Comparison of ENCODE assay signal across 1 cellular context in genomic region chr2:73926493-73927327, GRCh38.
A peak's percentile ranks its signal among the peaks of the same experiment; 100 is the strongest.
TF ChIP-seq lines count a peak whose summit lies in the region.

Gene DGUOK (plus strand): TSS chr2:73926880. CDS start chr2:73926911, 31 bp downstream.

TF ChIP-seq in HepG2, 621 proteins besides CTCF, POLR2A, EP300 and RAD21 (continued from another document and continues in another):
- TF ChIP-seq AHDC1 (CRISPR knock-in tag; IDR thresholded peaks at IDR 0.05; ENCODE audit: borderline replicate concordance), result no peak; the same call in 1 of the 2 replicates
- no peak; the same call in 1 of the 2 replicates for TF ChIP-seq ZNF280D (CRISPR knock-in tag; IDR thresholded peaks at IDR 0.05)
- peak; percentile 46; the same call in 1 of the 2 replicates for TF ChIP-seq GATA4 (IDR thresholded peaks at IDR 0.05; ENCODE audit: borderline replicate concordance, low read depth)
- TF ChIP-seq ZBTB7B (CRISPR knock-in tag; IDR thresholded peaks at IDR 0.05), result peak; percentile 85
- peak; percentile 67; the same call in 1 of the 2 replicates for TF ChIP-seq THAP7 (CRISPR knock-in tag; IDR thresholded peaks at IDR 0.05)
- peak; percentile 54 for TF ChIP-seq ZNF263 (CRISPR knock-in tag; IDR thresholded peaks at IDR 0.05)
- TF ChIP-seq TGIF2 (CRISPR knock-in tag; IDR thresholded peaks at IDR 0.05), result peak; percentile 88
- 0 out of 2 replicates have a peak, but pooled peaks have one; percentile 50 for TF ChIP-seq PCBP1 (IDR thresholded peaks at IDR 0.05; ENCODE audit: borderline replicate concordance, low read depth, low read length)
- peak; percentile 78; the same call in 1 of the 2 replicates for TF ChIP-seq GLI4 (CRISPR knock-in tag; IDR thresholded peaks at IDR 0.05; ENCODE audit: borderline replicate concordance)
- TF ChIP-seq RBM22 (optimal IDR thresholded peaks at IDR 0.05; ENCODE audit: low read length), result no peak
- peak; percentile 87; the same call in 1 of the 2 replicates for TF ChIP-seq ZNF563 (CRISPR knock-in tag; IDR thresholded peaks at IDR 0.05)
- TF ChIP-seq ZNF713 (CRISPR knock-in tag; IDR thresholded peaks at IDR 0.05), result 0 out of 2 replicates have a peak, but pooled peaks have one; percentile 56
- TF ChIP-seq PTBP1 (IDR thresholded peaks at IDR 0.05; ENCODE audit: low read depth, low read length, poor library complexity, severe bottlenecking), result peak; percentile 96
- no peak for TF ChIP-seq ZFP36L1 (CRISPR knock-in tag; IDR thresholded peaks at IDR 0.05)
- TF ChIP-seq FOXM1 (CRISPR knock-in tag; IDR thresholded peaks at IDR 0.05), result no peak
- TF ChIP-seq THRA (CRISPR knock-in tag; IDR thresholded peaks at IDR 0.05; ENCODE audit: borderline replicate concordance), result peak; percentile 48
- TF ChIP-seq ZNF550 (CRISPR knock-in tag; IDR thresholded peaks at IDR 0.05; ENCODE audit: borderline replicate concordance), result no peak
- no peak for TF ChIP-seq HMGA1 (CRISPR knock-in tag; conservative IDR thresholded peaks at IDR 0.05)
- peak; percentile 54; the same call in 1 of the 2 replicates for TF ChIP-seq ZNF552 (CRISPR knock-in tag; IDR thresholded peaks at IDR 0.05; ENCODE audit: borderline replicate concordance)
- TF ChIP-seq ZNF513 (CRISPR knock-in tag; conservative IDR thresholded peaks at IDR 0.05), result no peak
- no peak for TF ChIP-seq KDM6A (CRISPR knock-in tag; IDR thresholded peaks at IDR 0.05; ENCODE audit: low read depth)
- no peak for TF ChIP-seq FOXK2 (IDR thresholded peaks at IDR 0.05)
- TF ChIP-seq ZBTB21 (CRISPR knock-in tag; IDR thresholded peaks at IDR 0.05), result peak; percentile 99
- no peak for TF ChIP-seq ATF7 (IDR thresholded peaks at IDR 0.05)
- peak; percentile 84; the same call in 1 of the 2 replicates for TF ChIP-seq ATF7 (CRISPR knock-in tag; IDR thresholded peaks at IDR 0.05)
- TF ChIP-seq CREB3 (CRISPR knock-in tag; IDR thresholded peaks at IDR 0.05), result no peak; the same call in 1 of the 2 replicates
- TF ChIP-seq SSRP1 (CRISPR knock-in tag; IDR thresholded peaks at IDR 0.05), result peak; percentile 71; the same call in 1 of the 2 replicates
- TF ChIP-seq ZNF609 (CRISPR knock-in tag; IDR thresholded peaks at IDR 0.05; ENCODE audit: borderline replicate concordance), result peak; percentile 82
- peak; percentile 95 for TF ChIP-seq ZBTB38 (CRISPR knock-in tag; IDR thresholded peaks at IDR 0.05)
- TF ChIP-seq ZFP37 (CRISPR knock-in tag; IDR thresholded peaks at IDR 0.05; ENCODE audit: borderline replicate concordance), result peak; percentile 85
- TF ChIP-seq NBN (conservative IDR thresholded peaks at IDR 0.05), result no peak
- 0 out of 2 replicates have a peak, but pooled peaks have one; percentile 73 for TF ChIP-seq ZFYVE20 (CRISPR knock-in tag; IDR thresholded peaks at IDR 0.05; ENCODE audit: borderline replicate concordance, low read depth)
- TF ChIP-seq ZXDC (CRISPR knock-in tag; IDR thresholded peaks at IDR 0.05), result no peak
- peak; percentile 85; the same call in 1 of the 2 replicates for TF ChIP-seq ZSCAN5A (CRISPR knock-in tag; IDR thresholded peaks at IDR 0.05; ENCODE audit: borderline replicate concordance)
- no peak for TF ChIP-seq ZNF549 (CRISPR knock-in tag; IDR thresholded peaks at IDR 0.05)
